ENCODE assay signal across 11 cellular contexts in genomic region chr19:56748443-56748842, GRCh38.
DNase-seq lines count a peak whose midpoint lies in the region; ATAC-seq, FAIRE-seq and TF ChIP-seq lines count a peak whose summit lies in the region.
"Had no signal": no experiment of that assay in that cellular context is flagged by ENCODE, and none has a peak within 500 bp of the region (broad histone marks: within the 10 kb centered on the region; RNA-seq: fewer than 3 reads in every experiment).

No MANE protein-coding gene starts in this region.

- no peak for TF ChIP-seq POLR2A in GM12878 (IDR thresholded peaks at IDR 0.05; ENCODE audit: low read depth, low read length)

- ATAC-seq in Right ventricle myocardium inferior (peak; percentile 37), right cardiac atrium (no peak), GM12878 (no peak), GM18520 (IDR thresholded peaks at IDR 0.05; ENCODE audit: unreplicated experiment) (no peak)
- ATAC-seq: gastrocnemius medialis had no signal

- no peak overlapping the region for H2AFZ ChIP-seq in GM12878 (ENCODE audit: control insufficient read depth, low read depth, low read length)

- no peaks in the 10 kb centered on the region for H3K79me2 ChIP-seq in GM12878 (ENCODE audit: control insufficient read depth, insufficient read depth, low read length)

- H3K4me1 ChIP-seq in right cardiac atrium (ENCODE audit: control insufficient read depth, insufficient read depth, low read length) (no peaks in the 10 kb centered on the region), GM12878 (ENCODE audit: control insufficient read depth, insufficient read depth, low read length) (no peaks in the 10 kb centered on the region)
- H3K4me1 ChIP-seq: gastrocnemius medialis had no signal

- in situ Hi-C loops in GM12878 (cut with MboI): no loop called here

- TF ChIP-seq RAD21 in GM12878 (IDR thresholded peaks at IDR 0.05; ENCODE audit: insufficient read depth, low read depth, low read length): 0 out of 2 replicates have a peak, but pooled peaks have one; percentile 9

- RAD21 ChIA-PET in GM12878 (lab: Charles Lee; ENCODE audit: unreplicated experiment): no interaction called here

- intact Hi-C loops in Right ventricle myocardium inferior (cut with DNase I) (loop anchor here (5.0 kb wide), 2 partner anchors 84 to 349 kb away; no protein-coding TSS in a partner anchor), right cardiac atrium (cut with DNase I) (no loop called here), GM12878 (cut with micrococcal nuclease; ENCODE audit: unreplicated experiment) (no loop called here)

- no peak; a peak in 1 of 6 replicates for TF ChIP-seq CTCF in GM12878 (IDR thresholded peaks at IDR 0.05 in 2 of 3, conservative IDR thresholded peaks at IDR 0.05 in 1 of 3; ENCODE audit: control insufficient read depth in 2 of 3, extremely low read depth in 1 of 3, insufficient read depth in 1 of 3, low read depth in 3 of 3, low read length in 3 of 3)

- CTCF ChIA-PET in GM12878 (lab: Yijun Ruan, JAX): interaction anchor here (0.6 kb wide), 1 partner anchor 682 kb away, joined by 3 read pairs; no protein-coding TSS in a partner anchor

- no peak overlapping the region for H3K9ac ChIP-seq in GM12878 (ENCODE audit: control insufficient read depth, insufficient read depth, low read length)

- TF ChIP-seq EP300 in GM12878 (IDR thresholded peaks at IDR 0.05; ENCODE audit: borderline replicate concordance in 1 of 2, control insufficient read depth in 1 of 2, low read depth in 2 of 2, low read length in 2 of 2): no peak

- H3K4me2 ChIP-seq in GM12878 (ENCODE audit: control insufficient read depth, insufficient read depth): no peak overlapping the region

- no peak for DNase-seq in Right ventricle myocardium inferior (ENCODE audit: missing footprints)
- DNase-seq in right cardiac atrium: no peak
- DNase-seq in GM12878 (ENCODE audit: low read depth, low spot score): no peak
- peak; percentile 33 for DNase-seq in kidney tubule cell (ENCODE audit: low spot score)
- peak; percentile 47 for DNase-seq in urothelium cell line (ENCODE audit: low spot score)
- no peak for DNase-seq in NCI-H446 treated with DMSO at 0.1 percent for 48 hours (lab: John Stamatoyannopoulos, UW)
- DNase-seq in NCI-H146 treated with DMSO at 0.1 percent for 48 hours (lab: John Stamatoyannopoulos, UW; ENCODE audit: unreplicated experiment): no peak
- DNase-seq: CD4-positive, CD25-positive, alpha-beta regulatory T cell; gastrocnemius medialis; NCI-H146 had no signal

- SMC1A ChIA-PET in GM12878 (lab: Charles Lee; ENCODE audit: uncharacterized antibody, unreplicated experiment): no interaction called here

- H3K9me3 ChIP-seq in right cardiac atrium (ENCODE audit: control insufficient read depth, low read length): no peaks in the 10 kb centered on the region
- H3K9me3 ChIP-seq in GM12878 (replicated peaks; ENCODE audit: control insufficient read depth, insufficient read depth, low read length): no peaks in the 10 kb centered on the region; the same call in 2 of the 3 replicates
- H3K9me3 ChIP-seq: gastrocnemius medialis had no signal

- no peaks in the 10 kb centered on the region for H3K36me3 ChIP-seq in GM12878 (ENCODE audit: control insufficient read depth in 2 of 2, insufficient read depth in 2 of 2, low read length in 1 of 2)
- H3K36me3 ChIP-seq: gastrocnemius medialis had no signal

- H3K27me3 ChIP-seq in right cardiac atrium (ENCODE audit: control insufficient read depth, insufficient read depth): no peaks in the 10 kb centered on the region
- H3K27me3 ChIP-seq in GM12878 (replicated peaks in 1 of 2; ENCODE audit: control insufficient read depth in 2 of 2, insufficient read depth in 2 of 2, low read length in 1 of 2): no peaks in the 10 kb centered on the region
- H3K27me3 ChIP-seq: gastrocnemius medialis had no signal

- H3K4me3 ChIP-seq in right cardiac atrium (ENCODE audit: low read length) (no peak overlapping the region), GM12878 (no peak overlapping the region)
- H3K4me3 ChIP-seq: gastrocnemius medialis had no signal

- POLR2A ChIA-PET in GM12878 (lab: Charles Lee): no interaction called here

- H3K27ac ChIP-seq in right cardiac atrium (ENCODE audit: low read length) (no peak overlapping the region), GM12878 (ENCODE audit: control insufficient read depth, insufficient read depth) (no peak overlapping the region)
- H3K27ac ChIP-seq: gastrocnemius medialis had no signal

- BruUV-seq in GM12878 (replicated peaks; lab: Mats Ljungman, UMichigan): no TSS peak

- FAIRE-seq in GM12878 (lab: Jason Lieb, UNC): no peak
- no peak for FAIRE-seq in urothelium cell line (lab: Jason Lieb, UNC)

- H4K20me1 ChIP-seq in GM12878 (ENCODE audit: control insufficient read depth, insufficient read depth): no peaks in the 10 kb centered on the region

- 31% methylated on average over 5 of the region's 5 CpGs for WGBS in right cardiac atrium
- 15% methylated on average over 5 of the region's 5 CpGs for WGBS in GM12878 (ENCODE audit: insufficient coverage, insufficient replicate concordance, low lambda C conversion rate, missing lambda C conversion rate)

TF ChIP-seq in GM12878, 131 proteins besides CTCF, POLR2A, EP300 and RAD21:
- TF ChIP-seq SIX5 (IDR thresholded peaks at IDR 0.05; ENCODE audit: low read depth, low read length, severe bottlenecking): no peak
- no peak for TF ChIP-seq EED (IDR thresholded peaks at IDR 0.05; ENCODE audit: low read depth)
- no peak for TF ChIP-seq NBN (IDR thresholded peaks at IDR 0.05)
- no peak for TF ChIP-seq FOS (IDR thresholded peaks at IDR 0.05; ENCODE audit: borderline replicate concordance, extremely low read depth, insufficient read length)
- no peak for TF ChIP-seq ETV6 (conservative IDR thresholded peaks at IDR 0.05 in 1 of 2, IDR thresholded peaks at IDR 0.05 in 1 of 2; ENCODE audit: borderline replicate concordance in 1 of 2, low read depth in 1 of 2)
- TF ChIP-seq BACH1 (IDR thresholded peaks at IDR 0.05; ENCODE audit: borderline replicate concordance): no peak
- TF ChIP-seq ATF7 (IDR thresholded peaks at IDR 0.05; ENCODE audit: low read depth): no peak
- no peak for TF ChIP-seq WRNIP1 (IDR thresholded peaks at IDR 0.05; ENCODE audit: borderline replicate concordance, low read depth, low read length)
- TF ChIP-seq EGR1 (IDR thresholded peaks at IDR 0.05; ENCODE audit: borderline replicate concordance in 1 of 2, low read depth in 2 of 2, low read length in 2 of 2): no peak
- TF ChIP-seq ZNF622 (IDR thresholded peaks at IDR 0.05): no peak
- no peak for TF ChIP-seq STAT1 (conservative IDR thresholded peaks at IDR 0.05)
- TF ChIP-seq RFX5 (IDR thresholded peaks at IDR 0.05; ENCODE audit: low read depth, low read length): no peak
- TF ChIP-seq NR2F1 (conservative IDR thresholded peaks at IDR 0.05): no peak

Comparison
In these comparisons a context has a peak if more than half of its experiments do, and no peak if none do; other contexts are left out.
1. DNase-seq: peak in kidney tubule cell (single experiment) and urothelium cell line (single experiment); none in Right ventricle myocardium inferior (single experiment), right cardiac atrium (0 of 3), GM12878 (single experiment), NCI-H446 treated with DMSO at 0.1 percent for 48 hours (single experiment) and NCI-H146 treated with DMSO at 0.1 percent for 48 hours (single experiment).